ENCODE assay signal across 12 cellular contexts in the genomic region with DNA sequence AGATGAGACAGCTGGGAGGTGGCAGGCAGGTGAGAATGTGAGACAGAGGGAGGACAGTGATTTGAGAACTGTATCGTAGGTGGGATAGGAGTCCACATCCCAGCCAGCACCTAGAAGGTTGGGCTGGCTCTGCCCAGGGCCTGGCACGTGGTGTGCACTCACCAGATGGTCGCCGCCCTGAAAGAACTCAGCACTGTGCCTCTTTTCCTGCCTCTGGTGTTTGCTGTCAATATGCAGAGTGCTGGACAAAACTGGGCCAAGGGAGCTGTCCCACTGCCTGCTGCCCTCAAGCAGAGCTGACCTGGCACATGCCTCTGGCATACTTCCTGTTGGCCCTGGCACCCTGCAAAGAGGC. TPM values are rescaled to one million over a fixed set of nuclear protein-coding genes. Genes with fewer than 3 reads are reported as not detected.
DNase-seq lines count a peak whose midpoint lies in the region; ATAC-seq, FAIRE-seq and TF ChIP-seq lines count a peak whose summit lies in the region.
"Had no signal": no experiment of that assay in that cellular context is flagged by ENCODE, and none has a peak within 500 bp of the region (broad histone marks: within the 10 kb centered on the region; RNA-seq: fewer than 3 reads in every experiment).

No MANE protein-coding gene starts in this region.

- ATAC-seq in right cardiac atrium = peak; percentile 18 to 27

- H3K27ac ChIP-seq in astrocyte (ENCODE audit: low read depth, low read length) (no peak overlapping the region), right cardiac atrium (ENCODE audit: low read length) (peak overlapping the region; percentile 4), sigmoid colon (peak overlapping the region; percentile 75 to 88 (median 79))
- H3K27ac ChIP-seq: colonic mucosa had no signal

- H3K4me1 Mint-ChIP-seq in astrocyte (ENCODE audit: low read depth, unreplicated experiment) (peaks cover 36% of the 10 kb centered on the region), glutamatergic neuron (ENCODE audit: low read depth, unreplicated experiment) (peaks cover 9% of the 10 kb centered on the region)

- H3K27me3 Mint-ChIP-seq in astrocyte (ENCODE audit: low read depth, unreplicated experiment) = no peaks in the 10 kb centered on the region
- H3K27me3 Mint-ChIP-seq in glutamatergic neuron (ENCODE audit: unreplicated experiment) = peaks cover 7% of the 10 kb centered on the region

- H3K4me3 Mint-ChIP-seq in astrocyte (ENCODE audit: unreplicated experiment) (no peak overlapping the region), glutamatergic neuron (ENCODE audit: unreplicated experiment) (no peak overlapping the region)

- no peaks in the 10 kb centered on the region for H3K9me3 ChIP-seq in astrocyte (ENCODE audit: insufficient read depth, low read depth, low read length)
- no peaks in the 10 kb centered on the region for H3K9me3 ChIP-seq in right cardiac atrium (ENCODE audit: control insufficient read depth, low read length)
- no peaks in the 10 kb centered on the region for H3K9me3 ChIP-seq in sigmoid colon
- H3K9me3 ChIP-seq: colonic mucosa had no signal

- no peak for TF ChIP-seq POLR2A in sigmoid colon (IDR thresholded peaks at IDR 0.05)

- intact Hi-C loops in right cardiac atrium (cut with DNase I) (no loop called here), sigmoid colon (cut with DNase I) (no loop called here)

- FAIRE-seq in astrocyte (lab: Jason Lieb, UNC) = no peak
- no peak for FAIRE-seq in urothelium cell line (lab: Jason Lieb, UNC)
- FAIRE-seq: HTR-8/SVneo, islet of Langerhans had no signal

- H2AFZ ChIP-seq in astrocyte (ENCODE audit: low read depth, low read length) = no peak overlapping the region

- no peak for TF ChIP-seq EP300 in sigmoid colon (IDR thresholded peaks at IDR 0.05)

- H3K36me3 ChIP-seq in astrocyte (ENCODE audit: insufficient read depth, low read length) (no peaks in the 10 kb centered on the region), sigmoid colon (peaks cover 0 to 2% (median 0%) of the 10 kb centered on the region in 4 donors)
- H3K36me3 ChIP-seq: colonic mucosa had no signal

- TF ChIP-seq CTCF in astrocyte (IDR thresholded peaks at IDR 0.05; ENCODE audit: insufficient read depth, low read depth, low read length) (no peak), sigmoid colon (IDR thresholded peaks at IDR 0.05) (no peak), glutamatergic neuron (IDR thresholded peaks at IDR 0.05; ENCODE audit: partially characterized antibody, unreplicated experiment) (no peak)

- 54% methylated on average over 4 of the region's 4 CpGs for WGBS in right cardiac atrium
- 73 to 79% methylated on average over 4 of the region's 4 CpGs for WGBS in sigmoid colon, 2 donors

- DNase-seq in DMS 273 (lab: John Stamatoyannopoulos, UW; ENCODE audit: unreplicated experiment) = peak; percentile 80
- DNase-seq in astrocyte (ENCODE audit: low read depth) = no peak
- peak in 2 of 3 donors; percentile 68 to 74 for DNase-seq in right cardiac atrium
- peak; percentile 71 for DNase-seq in sigmoid colon
- DNase-seq in HuH-7 (ENCODE audit: low spot score) = no peak
- DNase-seq in glutamatergic neuron = no peak
- no peak for DNase-seq in urothelium cell line (ENCODE audit: low spot score)
- no peak for DNase-seq in mesenteric fat pad (ENCODE audit: low spot score)
- DNase-seq: colonic mucosa, MV-4-11 had no signal

- H3K4me1 ChIP-seq in astrocyte (ENCODE audit: insufficient read depth, low read length) (peaks cover 27% of the 10 kb centered on the region), right cardiac atrium (ENCODE audit: control insufficient read depth, insufficient read depth, low read length) (peaks cover 30% of the 10 kb centered on the region), sigmoid colon (peaks cover 0 to 66% (median 48%) of the 10 kb centered on the region in 4 donors)

- peaks cover 4% of the 10 kb centered on the region for H3K36me3 Mint-ChIP-seq in astrocyte (ENCODE audit: low read depth, unreplicated experiment)
- H3K36me3 Mint-ChIP-seq in glutamatergic neuron (ENCODE audit: unreplicated experiment) = no peaks in the 10 kb centered on the region

- peaks cover 77% of the 10 kb centered on the region for H3K79me2 ChIP-seq in astrocyte (ENCODE audit: insufficient read depth, low read length)

- H3K27me3 ChIP-seq in astrocyte (ENCODE audit: insufficient read depth, low read length) (no peaks in the 10 kb centered on the region), right cardiac atrium (ENCODE audit: control insufficient read depth, insufficient read depth) (no peaks in the 10 kb centered on the region), sigmoid colon (no peaks in the 10 kb centered on the region)
- H3K27me3 ChIP-seq: colonic mucosa had no signal

- H3K9ac ChIP-seq in astrocyte (ENCODE audit: low read length) = no peak overlapping the region

- H3K4me3 ChIP-seq in astrocyte (ENCODE audit: insufficient read depth, low read depth, low read length) = no peak overlapping the region
- H3K4me3 ChIP-seq in right cardiac atrium (ENCODE audit: low read length) = no peak overlapping the region
- no peak overlapping the region for H3K4me3 ChIP-seq in sigmoid colon
- H3K4me3 ChIP-seq: colonic mucosa had no signal

- H3K4me2 ChIP-seq in astrocyte (ENCODE audit: low read length) = no peak overlapping the region

- H3K9me3 Mint-ChIP-seq in astrocyte (ENCODE audit: unreplicated experiment) (no peaks in the 10 kb centered on the region), glutamatergic neuron (ENCODE audit: unreplicated experiment) (peaks cover 4% of the 10 kb centered on the region)

- H3K27ac Mint-ChIP-seq in astrocyte (ENCODE audit: unreplicated experiment) = peak overlapping the region; percentile 58
- no peak overlapping the region for H3K27ac Mint-ChIP-seq in glutamatergic neuron (ENCODE audit: unreplicated experiment)

- peaks cover 38% of the 10 kb centered on the region for H4K20me1 ChIP-seq in astrocyte (ENCODE audit: insufficient read depth, low read length)

RNA-seq across cellular contexts. Expression of a gene that starts 36.8 kb away (rescaled TPM):
- total RNA-seq in astrocyte (42.9 and 43.5 TPM in 2 replicates), right cardiac atrium (10 to 100 TPM; 19.8 to 37.0 (median 23.3) TPM), sigmoid colon (10 to 100 TPM; 12.8 to 25.5 (median 16.5) TPM), glutamatergic neuron (ENCODE audit: unreplicated experiment) (0.83 TPM), mesenteric fat pad (80.3 TPM)
- polyA plus RNA-seq in right cardiac atrium (14.9 TPM), sigmoid colon (1 to 10 TPM in 1 of 3 donors, under 1 TPM in 2; 0.23 to 3.6 (median 0.60) TPM)

Comparison
In these comparisons a context has a peak if more than half of its experiments do, and no peak if none do; other contexts are left out.
1. DNase-seq: peak in DMS 273 (single experiment), right cardiac atrium (2 of 3) and sigmoid colon (single experiment); none in astrocyte (single experiment), HuH-7 (single experiment), glutamatergic neuron (single experiment), urothelium cell line (single experiment) and mesenteric fat pad (single experiment).